Comparison of ENCODE assay signal across 20 cellular contexts in genomic region chrX:133655914-133656265, GRCh38.
"Had no signal": no experiment of that assay in that cellular context is flagged by ENCODE, and none has a peak within 500 bp of the region (broad histone marks: within the 10 kb centered on the region; RNA-seq: fewer than 3 reads in every experiment).

No MANE protein-coding gene starts in this region.

- H3K4me1 ChIP-seq: heart left ventricle, prostate gland had no signal

- H3K27me3 Mint-ChIP-seq: activated CD4-positive, alpha-beta T cell treated with anti-CD3 and anti-CD28 coated beads, Interleukin-2, amount 10 ng/mL, durations not matched to agents 24 days and 14 days; activated CD8-positive, alpha-beta memory T cell treated with anti-CD3 and anti-CD28 coated beads, Interleukin-2, amount 10 ng/mL, durations not matched to agents 7 days and 5 days; naive thymus-derived CD8-positive, alpha-beta T cell had no signal

- DNase-seq: activated CD4-positive, alpha-beta memory T cell treated with anti-CD3 and anti-CD28 coated beads, Interleukin-2, amount 10 ng/mL, durations not matched to agents 7 days and 5 days; activated CD4-positive, alpha-beta T cell treated with anti-CD3 and anti-CD28 coated beads, Interleukin-2, amount 10 ng/mL, durations not matched to agents 24 days and 14 days; activated CD8-positive, alpha-beta memory T cell treated with anti-CD3 and anti-CD28 coated beads, Interleukin-2, amount 10 ng/mL, durations not matched to agents 7 days and 5 days; activated gamma-delta T cell; activated naive CD4-positive, alpha-beta T cell treated with anti-CD3 and anti-CD28 coated beads, Interleukin-2, amount 50 U/mL, for 16 hours; erythroblast; heart left ventricle; naive thymus-derived CD8-positive, alpha-beta T cell; ovary; stimulated activated CD4-positive, alpha-beta T cell treated with anti-CD3 and anti-CD28 coated beads, Interleukin-12 subunit alpha, Interleukin-12 subunit beta, amount 100 ng/mL, for 4 hours; stimulated activated CD4-positive, alpha-beta T cell treated with anti-CD3 and anti-CD28 coated beads, Interleukin-4, amount 100 ng/mL, for 4 hours; stimulated activated naive CD8-positive, alpha-beta T cell treated with anti-CD3 and anti-CD28 coated beads, Interleukin-15, Interleukin-2, amounts not matched to agents 100 U/mL and 50 U/mL, for 24 hours had no signal

- H3K27ac Mint-ChIP-seq: activated CD4-positive, alpha-beta memory T cell treated with anti-CD3 and anti-CD28 coated beads, Interleukin-2, amount 10 ng/mL, durations not matched to agents 7 days and 5 days; activated CD4-positive, alpha-beta T cell treated with anti-CD3 and anti-CD28 coated beads, Interleukin-2, amount 10 ng/mL, durations not matched to agents 24 days and 14 days; activated CD8-positive, alpha-beta memory T cell treated with anti-CD3 and anti-CD28 coated beads, Interleukin-2, amount 10 ng/mL, durations not matched to agents 7 days and 5 days; activated T-helper 1 cell treated with anti-CD3 and anti-CD28 coated beads, Interleukin-12 subunit alpha, Interleukin-12 subunit beta, Interleukin-2, Interleukin-4 antibody, amounts not matched to agents 30 ng/mL and 10 ng/mL and 1 ng/mL, durations not matched to agents 14 hours and 24 hours and 36 hours; naive thymus-derived CD8-positive, alpha-beta T cell had no signal

- H3K4me1 Mint-ChIP-seq: activated CD4-positive, alpha-beta memory T cell treated with anti-CD3 and anti-CD28 coated beads, Interleukin-2, amount 10 ng/mL, durations not matched to agents 7 days and 5 days; activated CD4-positive, alpha-beta T cell treated with anti-CD3 and anti-CD28 coated beads, Interleukin-2, amount 10 ng/mL, durations not matched to agents 24 days and 14 days; activated CD8-positive, alpha-beta memory T cell treated with anti-CD3 and anti-CD28 coated beads, Interleukin-2, amount 10 ng/mL, durations not matched to agents 7 days and 5 days; naive thymus-derived CD8-positive, alpha-beta T cell had no signal

- H3K9me3 ChIP-seq: heart left ventricle, ovary, prostate gland, tibial nerve had no signal

- H3K9me3 Mint-ChIP-seq: activated CD4-positive, alpha-beta memory T cell treated with anti-CD3 and anti-CD28 coated beads, Interleukin-2, amount 10 ng/mL, durations not matched to agents 7 days and 5 days; activated CD4-positive, alpha-beta T cell treated with anti-CD3 and anti-CD28 coated beads, Interleukin-2, amount 10 ng/mL, durations not matched to agents 24 days and 14 days; activated T-helper 1 cell treated with anti-CD3 and anti-CD28 coated beads, Interleukin-12 subunit alpha, Interleukin-12 subunit beta, Interleukin-2, Interleukin-4 antibody, amounts not matched to agents 30 ng/mL and 10 ng/mL and 1 ng/mL, durations not matched to agents 14 hours and 24 hours and 36 hours; naive thymus-derived CD8-positive, alpha-beta T cell had no signal

- H3K36me3 ChIP-seq: heart left ventricle, ovary, prostate gland, tibial nerve had no signal

- H3K4me3 ChIP-seq: heart left ventricle, lung, ovary, prostate gland, tibial nerve had no signal

- H3K27ac ChIP-seq: heart left ventricle, ovary, prostate gland, tibial nerve, VCaP had no signal

- H3K27me3 ChIP-seq: ovary had no signal

- FAIRE-seq: bronchial epithelial cell, keratinocyte, urothelium cell line had no signal

- H3K36me3 Mint-ChIP-seq: activated CD8-positive, alpha-beta memory T cell treated with anti-CD3 and anti-CD28 coated beads, Interleukin-2, amount 10 ng/mL, durations not matched to agents 7 days and 5 days; naive thymus-derived CD8-positive, alpha-beta T cell had no signal

- H3K4me3 Mint-ChIP-seq: activated CD4-positive, alpha-beta memory T cell treated with anti-CD3 and anti-CD28 coated beads, Interleukin-2, amount 10 ng/mL, durations not matched to agents 7 days and 5 days; activated CD4-positive, alpha-beta T cell treated with anti-CD3 and anti-CD28 coated beads, Interleukin-2, amount 10 ng/mL, durations not matched to agents 24 days and 14 days; activated CD8-positive, alpha-beta memory T cell treated with anti-CD3 and anti-CD28 coated beads, Interleukin-2, amount 10 ng/mL, durations not matched to agents 7 days and 5 days; activated T-helper 1 cell treated with anti-CD3 and anti-CD28 coated beads, Interleukin-12 subunit alpha, Interleukin-12 subunit beta, Interleukin-2, Interleukin-4 antibody, amounts not matched to agents 30 ng/mL and 10 ng/mL and 1 ng/mL, durations not matched to agents 14 hours and 24 hours and 36 hours; naive thymus-derived CD8-positive, alpha-beta T cell had no signal
